ENCODE assay signal across 1 cellular context in genomic region chr19:46515879-46516350, GRCh38.
TF ChIP-seq lines count a peak whose summit lies in the region.

No MANE protein-coding gene starts in this region.

TF ChIP-seq in K562, 482 proteins besides CTCF, POLR2A, EP300 and RAD21 (continued from another document):
- TF ChIP-seq ZNF449 (CRISPR knock-in tag; IDR thresholded peaks at IDR 0.05) = no peak
- peak; percentile 78 for TF ChIP-seq ZFP36 (IDR thresholded peaks at IDR 0.05; ENCODE audit: low read depth, low read length, partially characterized antibody)
- TF ChIP-seq BCOR (IDR thresholded peaks at IDR 0.05) = peak; percentile 83
- TF ChIP-seq CREB3 (tag; conservative IDR thresholded peaks at IDR 0.05; ENCODE audit: low read depth) = no peak
- peak; percentile 31; the same call in 1 of the 2 replicates for TF ChIP-seq SMC3 (conservative IDR thresholded peaks at IDR 0.05; ENCODE audit: insufficient read depth, low read depth, low read length)
- TF ChIP-seq CREB5 (CRISPR knock-in tag; IDR thresholded peaks at IDR 0.05) = no peak
- no peak for TF ChIP-seq PHF20 (IDR thresholded peaks at IDR 0.05; ENCODE audit: partially characterized antibody)
- TF ChIP-seq CTCFL (IDR thresholded peaks at IDR 0.05; ENCODE audit: borderline replicate concordance, insufficient read depth, low read depth, low read length, poor library complexity, severe bottlenecking) = peak; percentile 20
- TF ChIP-seq CEBPG (CRISPR knock-in tag; IDR thresholded peaks at IDR 0.05) = no peak
- no peak for TF ChIP-seq CEBPG (tag; conservative IDR thresholded peaks at IDR 0.05 in 1 of 2, IDR thresholded peaks at IDR 0.05 in 1 of 2)
- TF ChIP-seq ILK (tag; IDR thresholded peaks at IDR 0.05; ENCODE audit: borderline replicate concordance, low read depth) = no peak
- peak; percentile 26 for TF ChIP-seq BRD9 (IDR thresholded peaks at IDR 0.05; ENCODE audit: low read depth, partially characterized antibody)
- TF ChIP-seq PHB2 (IDR thresholded peaks at IDR 0.05; ENCODE audit: low read depth) = no peak
- TF ChIP-seq NBN (IDR thresholded peaks at IDR 0.05; ENCODE audit: low read depth) = 0 out of 2 replicates have a peak, but pooled peaks have one; percentile 14
- TF ChIP-seq ZNF77 (CRISPR knock-in tag; IDR thresholded peaks at IDR 0.05) = no peak
- TF ChIP-seq EGR1 (conservative IDR thresholded peaks at IDR 0.05) = peak; percentile 61
- peak; percentile 59; the same call in 1 of the 2 replicates for TF ChIP-seq HDAC2 (IDR thresholded peaks at IDR 0.05)
- TF ChIP-seq RBM25 (IDR thresholded peaks at IDR 0.05; ENCODE audit: low read depth, low read length, severe bottlenecking) = peak; percentile 69
- no peak for TF ChIP-seq ZNF57 (CRISPR knock-in tag; IDR thresholded peaks at IDR 0.05)
- peak; percentile 38; the same call in 1 of the 2 replicates for TF ChIP-seq ZNF263 (CRISPR knock-in tag; IDR thresholded peaks at IDR 0.05; ENCODE audit: borderline replicate concordance)
- TF ChIP-seq, protein P1, sequence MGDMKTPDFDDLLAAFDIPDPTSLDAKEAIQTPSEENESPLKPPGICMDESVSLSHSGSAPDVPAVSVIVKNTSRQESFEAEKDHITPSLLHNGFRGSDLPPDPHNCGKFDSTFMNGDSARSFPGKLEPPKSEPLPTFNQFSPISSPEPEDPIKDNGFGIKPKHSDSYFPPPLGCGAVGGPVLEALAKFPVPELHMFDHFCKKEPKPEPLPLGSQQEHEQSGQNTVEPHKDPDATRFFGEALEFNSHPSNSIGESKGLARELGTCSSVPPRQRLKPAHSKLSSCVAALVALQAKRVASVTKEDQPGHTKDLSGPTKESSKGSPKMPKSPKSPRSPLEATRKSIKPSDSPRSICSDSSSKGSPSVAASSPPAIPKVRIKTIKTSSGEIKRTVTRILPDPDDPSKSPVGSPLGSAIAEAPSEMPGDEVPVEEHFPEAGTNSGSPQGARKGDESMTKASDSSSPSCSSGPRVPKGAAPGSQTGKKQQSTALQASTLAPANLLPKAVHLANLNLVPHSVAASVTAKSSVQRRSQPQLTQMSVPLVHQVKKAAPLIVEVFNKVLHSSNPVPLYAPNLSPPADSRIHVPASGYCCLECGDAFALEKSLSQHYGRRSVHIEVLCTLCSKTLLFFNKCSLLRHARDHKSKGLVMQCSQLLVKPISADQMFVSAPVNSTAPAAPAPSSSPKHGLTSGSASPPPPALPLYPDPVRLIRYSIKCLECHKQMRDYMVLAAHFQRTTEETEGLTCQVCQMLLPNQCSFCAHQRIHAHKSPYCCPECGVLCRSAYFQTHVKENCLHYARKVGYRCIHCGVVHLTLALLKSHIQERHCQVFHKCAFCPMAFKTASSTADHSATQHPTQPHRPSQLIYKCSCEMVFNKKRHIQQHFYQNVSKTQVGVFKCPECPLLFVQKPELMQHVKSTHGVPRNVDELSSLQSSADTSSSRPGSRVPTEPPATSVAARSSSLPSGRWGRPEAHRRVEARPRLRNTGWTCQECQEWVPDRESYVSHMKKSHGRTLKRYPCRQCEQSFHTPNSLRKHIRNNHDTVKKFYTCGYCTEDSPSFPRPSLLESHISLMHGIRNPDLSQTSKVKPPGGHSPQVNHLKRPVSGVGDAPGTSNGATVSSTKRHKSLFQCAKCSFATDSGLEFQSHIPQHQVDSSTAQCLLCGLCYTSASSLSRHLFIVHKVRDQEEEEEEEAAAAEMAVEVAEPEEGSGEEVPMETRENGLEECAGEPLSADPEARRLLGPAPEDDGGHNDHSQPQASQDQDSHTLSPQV (IDR thresholded peaks at IDR 0.05) = no peak
- TF ChIP-seq ID3 (CRISPR knock-in tag; IDR thresholded peaks at IDR 0.05) = no peak
- no peak for TF ChIP-seq ID3 (tag; IDR thresholded peaks at IDR 0.05)
- no peak for TF ChIP-seq NONO (IDR thresholded peaks at IDR 0.05; ENCODE audit: low read depth in 2 of 2, low read length in 1 of 2)
- TF ChIP-seq MYC (IDR thresholded peaks at IDR 0.05; ENCODE audit: low read depth, low read length) = 0 out of 2 replicates have a peak, but pooled peaks have one; percentile 48
- no peak for TF ChIP-seq MYC (CRISPR knock-in tag; IDR thresholded peaks at IDR 0.05; ENCODE audit: borderline replicate concordance, low read depth)
- TF ChIP-seq BHLHE40 (IDR thresholded peaks at IDR 0.05; ENCODE audit: low read length) = peak; percentile 34; the same call in 1 of the 2 replicates
- no peak for TF ChIP-seq THRB (CRISPR knock-in tag; conservative IDR thresholded peaks at IDR 0.05)
- peak; percentile 36 to 41; a peak in 3 of 4 replicates for TF ChIP-seq MNT (conservative IDR thresholded peaks at IDR 0.05)
- TF ChIP-seq MEF2D (tag; conservative IDR thresholded peaks at IDR 0.05; ENCODE audit: low read depth) = no peak
